1 cellular context compared by ENCODE assay signal in genomic region chr13:112587767-112588489, GRCh38.
TF ChIP-seq lines count a peak whose summit lies in the region.

Gene TUBGCP3, minus strand, starts transcription at chr13:112588153. Its CDS starts 173 bp downstream, at chr13:112587980.

TF ChIP-seq in GM12878, 131 proteins besides CTCF, POLR2A, EP300 and RAD21 (continued from another document and continues in another):
- TF ChIP-seq ZNF687 (IDR thresholded peaks at IDR 0.05) (peak; percentile 91), IRF5 (IDR thresholded peaks at IDR 0.05; ENCODE audit: borderline replicate concordance) (no peak), HCFC1 (IDR thresholded peaks at IDR 0.05; ENCODE audit: low read length) (peak; percentile 79), E2F4 (IDR thresholded peaks at IDR 0.05; ENCODE audit: low read depth, low read length) (no peak), ZBTB4 (CRISPR knock-in tag; IDR thresholded peaks at IDR 0.05) (no peak), POLR2AphosphoS2 (IDR thresholded peaks at IDR 0.05; ENCODE audit: low read depth, low read length) (peak; percentile 64; the same call in 1 of the 2 replicates), BHLHE40 (IDR thresholded peaks at IDR 0.05; ENCODE audit: borderline replicate concordance in 1 of 2, low read depth in 2 of 2, low read length in 1 of 2) (peak; percentile 84 to 92), BCL3 (IDR thresholded peaks at IDR 0.05; ENCODE audit: borderline replicate concordance, insufficient read depth, low read depth, low read length, poor library complexity, severe bottlenecking) (no peak), STAT1 (conservative IDR thresholded peaks at IDR 0.05) (no peak; the same call in 1 of the 2 replicates), PML (IDR thresholded peaks at IDR 0.05; ENCODE audit: low read length) (peak; percentile 33; the same call in 1 of the 2 replicates), HDGF (IDR thresholded peaks at IDR 0.05) (no peak), MYB (IDR thresholded peaks at IDR 0.05; ENCODE audit: borderline replicate concordance, low read depth, low read length) (peak; percentile 7; the same call in 1 of the 2 replicates), NFIC (IDR thresholded peaks at IDR 0.05; ENCODE audit: low read depth, low read length) (no peak), ETV6 (conservative IDR thresholded peaks at IDR 0.05 in 1 of 2, IDR thresholded peaks at IDR 0.05 in 1 of 2; ENCODE audit: borderline replicate concordance in 1 of 2, low read depth in 1 of 2) (no peak), PAX5 (IDR thresholded peaks at IDR 0.05; ENCODE audit: borderline replicate concordance, low read depth, low read length) (peak; percentile 67), JUNB (IDR thresholded peaks at IDR 0.05) (no peak), GABPA (IDR thresholded peaks at IDR 0.05; ENCODE audit: low read depth) (peak; percentile 87), ATF7 (IDR thresholded peaks at IDR 0.05; ENCODE audit: low read depth) (no peak), USF2 (IDR thresholded peaks at IDR 0.05; ENCODE audit: borderline replicate concordance, low read depth, low read length) (no peak), SREBF2 (IDR thresholded peaks at IDR 0.05; ENCODE audit: low read length) (no peak), REST (IDR thresholded peaks at IDR 0.05; ENCODE audit: low read depth, low read length) (no peak), USF1 (IDR thresholded peaks at IDR 0.05; ENCODE audit: borderline replicate concordance, extremely low read length, insufficient read depth, low read depth, low read length) (no peak), CBX3 (IDR thresholded peaks at IDR 0.05; ENCODE audit: borderline replicate concordance, low read depth) (no peak), FOS (IDR thresholded peaks at IDR 0.05; ENCODE audit: borderline replicate concordance, extremely low read depth, insufficient read length) (no peak), ASH2L (IDR thresholded peaks at IDR 0.05; ENCODE audit: borderline replicate concordance, low read depth) (peak; percentile 86; the same call in 1 of the 2 replicates), ZSCAN29 (IDR thresholded peaks at IDR 0.05) (0 out of 2 replicates have a peak, but pooled peaks have one; percentile 57), SKIL (IDR thresholded peaks at IDR 0.05; ENCODE audit: low read depth, poor library complexity, severe bottlenecking) (no peak), ESRRA (IDR thresholded peaks at IDR 0.05; ENCODE audit: low read length) (no peak), CHD2 (IDR thresholded peaks at IDR 0.05; ENCODE audit: borderline replicate concordance, low read depth, low read length) (no peak), POU2F2 (IDR thresholded peaks at IDR 0.05; ENCODE audit: borderline replicate concordance, low read depth, low read length) (peak; percentile 76; the same call in 2 of the 3 replicates), ZBTB11 (CRISPR knock-in tag; IDR thresholded peaks at IDR 0.05) (peak; percentile 91), NR2F1 (conservative IDR thresholded peaks at IDR 0.05) (peak; percentile 46), TCF3 (IDR thresholded peaks at IDR 0.05; ENCODE audit: borderline replicate concordance, insufficient read depth, low read depth, low read length) (peak; percentile 90)
